18 cellular contexts compared by ENCODE assay signal in the genomic region with DNA sequence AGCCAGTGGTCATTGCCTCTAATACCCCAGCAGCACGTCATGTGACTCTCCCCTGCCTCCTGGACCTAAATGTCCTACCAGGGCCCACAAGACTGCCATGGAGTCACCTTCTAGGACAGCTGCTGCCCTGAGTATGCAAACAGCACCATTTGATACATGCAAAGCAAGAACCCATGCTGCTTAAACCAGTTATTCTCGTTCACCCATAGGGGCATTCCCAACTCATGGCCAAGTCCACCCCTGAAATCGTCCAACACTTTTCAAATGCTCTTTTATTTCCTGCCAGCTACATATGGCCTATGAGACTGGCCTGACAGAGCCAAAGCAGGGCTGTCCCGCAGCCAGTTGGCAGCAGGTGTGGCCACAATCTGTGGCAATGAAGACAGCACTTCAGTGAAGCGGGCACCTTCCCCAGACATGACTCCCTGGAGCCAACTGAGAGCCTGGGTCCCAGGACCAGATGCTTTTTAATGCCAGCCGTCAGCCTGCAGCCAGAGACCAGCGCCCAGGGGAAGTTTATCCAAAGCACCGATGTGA.
DNase-seq lines count a peak whose midpoint lies in the region; ATAC-seq, FAIRE-seq and TF ChIP-seq lines count a peak whose summit lies in the region.
"Had no signal": no experiment of that assay in that cellular context is flagged by ENCODE, and none has a peak within 500 bp of the region (broad histone marks: within the 10 kb centered on the region; RNA-seq: fewer than 3 reads in every experiment).

No MANE protein-coding gene starts in this region.

- intact Hi-C loops in body of pancreas (cut with DNase I): no loop called here

- H4K8ac ChIP-seq in mesenchymal stem cell (ENCODE audit: low read length): peak overlapping the region; percentile 30

- DNase-seq in G401 (ENCODE audit: low spot score) (peak; percentile 73), HTR-8/SVneo (ENCODE audit: insufficient read length, low spot score) (no peak), body of pancreas (peak; percentile 78 to 91 (median 86)), mesenchymal stem cell (no peak), foreskin fibroblast (no peak)
- DNase-seq in activated CD4-positive, alpha-beta T cell treated with anti-CD3 and anti-CD28 coated beads for 1 hour: no peak
- DNase-seq: ACHN, NCI-H1048, NCI-H1436, NCI-H2029, NCI-H2171, T-helper 17 cell had no signal

- H2BK15ac ChIP-seq in mesenchymal stem cell (ENCODE audit: low read depth, poor library complexity, severe bottlenecking): no peak overlapping the region

- H2BK12ac ChIP-seq in mesenchymal stem cell (ENCODE audit: low read length in 2 of 2): no peak overlapping the region

- no peak overlapping the region for H3K14ac ChIP-seq in mesenchymal stem cell (ENCODE audit: low read length in 2 of 2)

- H3K4me3 ChIP-seq in body of pancreas: no peak overlapping the region
- H3K4me3 ChIP-seq in mesenchymal stem cell (ENCODE audit: insufficient read depth in 1 of 2, low read depth in 1 of 2, low read length in 2 of 2): no peak overlapping the region
- no peak overlapping the region for H3K4me3 ChIP-seq in foreskin fibroblast (ENCODE audit: low read depth in 1 of 2, low read length in 2 of 2)
- H3K4me3 ChIP-seq: GM12878 had no signal

- TF ChIP-seq CTCF in body of pancreas (IDR thresholded peaks at IDR 0.05) (peak in 1 of 7 experiments; percentile 12), foreskin fibroblast (IDR thresholded peaks at IDR 0.05; ENCODE audit: low read depth, low read length) (no peak)

- H2AFZ ChIP-seq in mesenchymal stem cell (ENCODE audit: low read depth, low read length): no peak overlapping the region

- ATAC-seq in body of pancreas (peak; percentile 83), GM18867 (IDR thresholded peaks at IDR 0.05; ENCODE audit: unreplicated experiment) (no peak)
- ATAC-seq: GM12878, Panc1, T-helper 17 cell had no signal

- peak; percentile 79 for FAIRE-seq in HTR-8/SVneo (lab: Jason Lieb, UNC)
- FAIRE-seq: GM12878, H54 had no signal

- peak overlapping the region; percentile 8 to 80 (median 60) for H3K27ac ChIP-seq in body of pancreas
- H3K27ac ChIP-seq in mesenchymal stem cell (ENCODE audit: low read length, poor library complexity, severe bottlenecking): no peak overlapping the region
- H3K27ac ChIP-seq: C4-2B, KMS-11 had no signal

- H4K91ac ChIP-seq in mesenchymal stem cell (ENCODE audit: low read length): no peak overlapping the region

- in situ Hi-C loops in G401 (cut with HindIII; ENCODE audit: low sequenced_read_pairs): no loop called here

- peaks cover 5% of the 10 kb centered on the region for H3K79me1 ChIP-seq in mesenchymal stem cell (replicated peaks; ENCODE audit: low read length, poor library complexity, severe bottlenecking)

- H3K36me3 ChIP-seq in body of pancreas (replicated peaks in 1 of 2; ENCODE audit: insufficient read depth in 1 of 2, low read depth in 2 of 2) (no peaks in the 10 kb centered on the region), mesenchymal stem cell (ENCODE audit: control insufficient read depth in 1 of 2, insufficient read depth in 2 of 2, low read depth in 1 of 2, low read length in 2 of 2) (peaks cover 6 to 8% of the 10 kb centered on the region in 2 experiments)

- H3K9ac ChIP-seq in mesenchymal stem cell (ENCODE audit: low read length): no peak overlapping the region
- H3K9ac ChIP-seq: KMS-11 had no signal

- 45 to 50% methylated on average over 8 of the region's 8 CpGs for WGBS in body of pancreas, 2 donors
- 98% methylated on average over 8 of the region's 8 CpGs for WGBS in mesenchymal stem cell

- no peaks in the 10 kb centered on the region for H3K9me3 ChIP-seq in body of pancreas
- H3K9me3 ChIP-seq in mesenchymal stem cell (ENCODE audit: control insufficient read depth, low read length): no peaks in the 10 kb centered on the region

- no peak overlapping the region for H3K23ac ChIP-seq in mesenchymal stem cell (ENCODE audit: low read length in 2 of 2)

- no peak overlapping the region for H2BK5ac ChIP-seq in mesenchymal stem cell (ENCODE audit: low read depth, low read length, poor library complexity, severe bottlenecking)

- H3K4ac ChIP-seq in mesenchymal stem cell (ENCODE audit: low read depth in 1 of 2, low read length in 2 of 2): no peak overlapping the region

- H3K4me2 ChIP-seq in mesenchymal stem cell (ENCODE audit: low read length, poor library complexity, severe bottlenecking): no peak overlapping the region
- H3K4me2 ChIP-seq: KMS-11 had no signal

- no peak overlapping the region for H2BK120ac ChIP-seq in mesenchymal stem cell (ENCODE audit: low read depth, low read length)

- peak in 1 of 3 donors; percentile 19 for TF ChIP-seq POLR2A in body of pancreas (IDR thresholded peaks at IDR 0.05)

- no peak overlapping the region for H3K18ac ChIP-seq in mesenchymal stem cell (ENCODE audit: low read depth in 1 of 2, low read length in 2 of 2)

- peaks cover 35% of the 10 kb centered on the region for H3K4me1 ChIP-seq in body of pancreas
- H3K4me1 ChIP-seq in mesenchymal stem cell (ENCODE audit: control insufficient read depth, insufficient read depth, low read depth, low read length): peaks cover 2% of the 10 kb centered on the region

- no peak overlapping the region for H2AK5ac ChIP-seq in mesenchymal stem cell (ENCODE audit: low read length, severe bottlenecking)

- no peaks in the 10 kb centered on the region for H3K27me3 ChIP-seq in body of pancreas
- H3K27me3 ChIP-seq in mesenchymal stem cell (ENCODE audit: control insufficient read depth in 1 of 2, insufficient read depth in 1 of 2, low read length in 2 of 2): no peaks in the 10 kb centered on the region

Comparison
In these comparisons a context has a peak if more than half of its experiments do, and no peak if none do; other contexts are left out.
1. DNase-seq: peak in G401 (single experiment) and body of pancreas (4 of 4); none in HTR-8/SVneo (single experiment), mesenchymal stem cell (single experiment), foreskin fibroblast (0 of 2) and activated CD4-positive, alpha-beta T cell treated with anti-CD3 and anti-CD28 coated beads for 1 hour (single experiment).